In genomic region chr12:9446883-9447761, GRCh38 we compare ENCODE assay signal across 8 cellular contexts.
DNase-seq lines count a peak whose midpoint lies in the region; ATAC-seq lines count a peak whose summit lies in the region.
"Not testable (repeated sequence)": the region's sequence is repeated elsewhere in the genome, so short reads cannot be mapped to it uniquely, and the experiment has no call there.

No MANE protein-coding gene starts in this region.

- not testable (repeated sequence) for H3K27me3 Mint-ChIP-seq in CD8-positive, alpha-beta memory T cell; activated T-helper 2 cell treated with anti-CD3 and anti-CD28 coated beads, Interferon-gamma antibody, Interleukin-2, Interleukin-4, amounts not matched to agents 10 μg/mL and 5 μg/mL and 100 μg/mL, durations not matched to agents 14 hours and 24 hours and 36 hours (ENCODE audit: low read depth)

- H3K4me3 ChIP-seq in CD8-positive, alpha-beta memory T cell (ENCODE audit: low read length) = peak overlapping the region; percentile 87
- H3K4me3 ChIP-seq in mesendoderm (ENCODE audit: low read length) = not testable (repeated sequence)

- not testable (repeated sequence) for H2BK15ac ChIP-seq in mesendoderm (replicated peaks; ENCODE audit: low read depth)

- DNase-seq in CD8-positive, alpha-beta memory T cell; mesendoderm: not testable (repeated sequence)
- peak; percentile 42 for DNase-seq in NCI-H69 (lab: John Stamatoyannopoulos, UW)
- DNase-seq in activated T-helper 2 cell treated with anti-CD3 and anti-CD28 coated beads, Interferon-gamma antibody, Interleukin-2, Interleukin-4, amounts not matched to agents 10 μg/mL and 5 μg/mL and 100 μg/mL, durations not matched to agents 14 hours and 24 hours and 36 hours (ENCODE audit: low spot score) = peak; percentile 27
- DNase-seq in stimulated activated CD8-positive, alpha-beta memory T cell treated with anti-CD3 and anti-CD28 coated beads, Interleukin-4, amount 100 ng/mL, for 48 hours = peak; percentile 43

- not testable (repeated sequence) for H3K9me3 ChIP-seq in CD8-positive, alpha-beta memory T cell (ENCODE audit: low read length)

- peaks cover 0 to 10% (median 0%) of the 10 kb centered on the region in 3 donors for H3K36me3 Mint-ChIP-seq in CD8-positive, alpha-beta memory T cell
- not testable (repeated sequence) for H3K36me3 Mint-ChIP-seq in activated T-helper 2 cell treated with anti-CD3 and anti-CD28 coated beads, Interferon-gamma antibody, Interleukin-2, Interleukin-4, amounts not matched to agents 10 μg/mL and 5 μg/mL and 100 μg/mL, durations not matched to agents 14 hours and 24 hours and 36 hours (ENCODE audit: low read depth)

- peak overlapping the region; percentile 95 to 99 (median 97) for H3K4me3 Mint-ChIP-seq in CD8-positive, alpha-beta memory T cell
- peak overlapping the region; percentile 99 for H3K4me3 Mint-ChIP-seq in activated T-helper 2 cell treated with anti-CD3 and anti-CD28 coated beads, Interferon-gamma antibody, Interleukin-2, Interleukin-4, amounts not matched to agents 10 μg/mL and 5 μg/mL and 100 μg/mL, durations not matched to agents 14 hours and 24 hours and 36 hours (ENCODE audit: low read depth)

- intact Hi-C loops in activated T-helper 2 cell treated with anti-CD3 and anti-CD28 coated beads, Interferon-gamma antibody, Interleukin-2, Interleukin-4, amounts not matched to agents 10 μg/mL and 5 μg/mL and 100 μg/mL, durations not matched to agents 14 hours and 24 hours and 36 hours (cut with micrococcal nuclease) = not testable (repeated sequence)

- not testable (repeated sequence) for H3K79me2 ChIP-seq in mesendoderm (ENCODE audit: control insufficient read depth, insufficient read depth, low read length)

- ATAC-seq in GM21381 (IDR thresholded peaks at IDR 0.05; ENCODE audit: unreplicated experiment) = peak; percentile 22
- peak; percentile 16 for ATAC-seq in HG03045 (IDR thresholded peaks at IDR 0.05; ENCODE audit: unreplicated experiment)
- peak; percentile 29 for ATAC-seq in esophagus mucosa

- H3K18ac ChIP-seq in mesendoderm (ENCODE audit: low read length) = not testable (repeated sequence)

- H3K4ac ChIP-seq in mesendoderm (ENCODE audit: low read depth, low read length) = not testable (repeated sequence)

- H3K9ac ChIP-seq in mesendoderm (ENCODE audit: low read length) = peak overlapping the region; percentile 21

- H4K5ac ChIP-seq in mesendoderm (ENCODE audit: low read length) = not testable (repeated sequence)

- CTCF ChIA-PET in CD8-positive, alpha-beta memory T cell (lab: Charles Lee) = not testable (repeated sequence)

- not testable (repeated sequence) for H2BK120ac ChIP-seq in mesendoderm (ENCODE audit: low read depth, low read length)

- H3K79me1 ChIP-seq in mesendoderm (ENCODE audit: low read length) = not testable (repeated sequence)

- not testable (repeated sequence) for H2AK5ac ChIP-seq in mesendoderm (ENCODE audit: low read length)

- H3K9me3 Mint-ChIP-seq in CD8-positive, alpha-beta memory T cell; activated T-helper 2 cell treated with anti-CD3 and anti-CD28 coated beads, Interferon-gamma antibody, Interleukin-2, Interleukin-4, amounts not matched to agents 10 μg/mL and 5 μg/mL and 100 μg/mL, durations not matched to agents 14 hours and 24 hours and 36 hours: not testable (repeated sequence)

- H3K4me2 ChIP-seq in mesendoderm (ENCODE audit: low read length) = not testable (repeated sequence)

- H3K4me1 ChIP-seq in CD8-positive, alpha-beta memory T cell (ENCODE audit: insufficient read depth, low read length); mesendoderm (ENCODE audit: control insufficient read depth, low read depth, low read length): not testable (repeated sequence)

- H3K36me3 ChIP-seq in CD8-positive, alpha-beta memory T cell (ENCODE audit: insufficient read depth, low read length); mesendoderm (ENCODE audit: control insufficient read depth, insufficient read depth, low read length): not testable (repeated sequence)

- POLR2A ChIA-PET in CD8-positive, alpha-beta memory T cell (lab: Charles Lee) = not testable (repeated sequence)

- H3K27me3 ChIP-seq in CD8-positive, alpha-beta memory T cell (ENCODE audit: insufficient read depth, low read length, poor library complexity, severe bottlenecking); mesendoderm (ENCODE audit: insufficient read depth, low read length, poor library complexity): not testable (repeated sequence)

- peaks cover 17 to 31% (median 27%) of the 10 kb centered on the region in 3 donors for H3K4me1 Mint-ChIP-seq in CD8-positive, alpha-beta memory T cell
- peaks cover 21% of the 10 kb centered on the region for H3K4me1 Mint-ChIP-seq in activated T-helper 2 cell treated with anti-CD3 and anti-CD28 coated beads, Interferon-gamma antibody, Interleukin-2, Interleukin-4, amounts not matched to agents 10 μg/mL and 5 μg/mL and 100 μg/mL, durations not matched to agents 14 hours and 24 hours and 36 hours (ENCODE audit: low read depth)

- H4K8ac ChIP-seq in mesendoderm (ENCODE audit: low read depth, low read length) = not testable (repeated sequence)

- H2BK5ac ChIP-seq in mesendoderm (ENCODE audit: low read length) = not testable (repeated sequence)

- H3K27ac ChIP-seq in CD8-positive, alpha-beta memory T cell (ENCODE audit: low read depth, low read length); mesendoderm (ENCODE audit: low read depth, low read length): not testable (repeated sequence)

- H3K23ac ChIP-seq in mesendoderm (ENCODE audit: low read length) = not testable (repeated sequence)

- H3K56ac ChIP-seq in mesendoderm (ENCODE audit: low read length) = peak overlapping the region; percentile 70

- WGBS in mesendoderm (ENCODE audit: extremely low coverage, insufficient coverage, low lambda C conversion rate) = no CpG with 5 or more reads among the region's 20 CpGs

- H3K27ac Mint-ChIP-seq in CD8-positive, alpha-beta memory T cell = peak overlapping the region in 3 of 8 donors; percentile 43 to 96 (median 89)
- H3K27ac Mint-ChIP-seq in activated T-helper 2 cell treated with anti-CD3 and anti-CD28 coated beads, Interferon-gamma antibody, Interleukin-2, Interleukin-4, amounts not matched to agents 10 μg/mL and 5 μg/mL and 100 μg/mL, durations not matched to agents 14 hours and 24 hours and 36 hours = peak overlapping the region; percentile 80
